8 cellular contexts compared by ENCODE assay signal in genomic region chr15:99486371-99487336, GRCh38.
DNase-seq lines count a peak whose midpoint lies in the region; ATAC-seq and TF ChIP-seq lines count a peak whose summit lies in the region.

No MANE protein-coding gene starts in this region.

- peaks cover 16% of the 10 kb centered on the region for H3K4me1 ChIP-seq in SJSA1 (replicated peaks)
- peaks cover 19% of the 10 kb centered on the region for H3K4me1 ChIP-seq in mesodermal cell (ENCODE audit: control insufficient read depth, insufficient read depth, low read length, poor library complexity, severe bottlenecking)
- H3K4me1 ChIP-seq in upper lobe of right lung = peaks cover 27% of the 10 kb centered on the region

- no peak for DNase-seq in AG04449 (ENCODE audit: low read depth, low spot score)
- DNase-seq in H4 (ENCODE audit: low spot score) = peak; percentile 95
- peak; percentile 46 to 79 for DNase-seq in SJSA1 (ENCODE audit: low read depth in 1 of 2, low spot score in 2 of 2)
- peak; percentile 37 for DNase-seq in epithelial cell of esophagus (ENCODE audit: low read depth)
- peak; percentile 84 for DNase-seq in upper lobe of right lung
- DNase-seq in T-helper 2 cell = no peak

- H3K27ac ChIP-seq in SJSA1 (no peak overlapping the region), mesodermal cell (ENCODE audit: low read depth, low read length, severe bottlenecking) (peak overlapping the region; percentile 10), upper lobe of right lung (peak overlapping the region; percentile 68)

- TF ChIP-seq CTCF in AG04449 (IDR thresholded peaks at IDR 0.05; ENCODE audit: insufficient read depth, low read length, missing control alignments) = no peak
- no peak for TF ChIP-seq CTCF in epithelial cell of esophagus (IDR thresholded peaks at IDR 0.05; ENCODE audit: insufficient read depth, low read depth, low read length, missing control alignments)
- no peak for TF ChIP-seq CTCF in upper lobe of right lung (IDR thresholded peaks at IDR 0.05)

- POLR2A ChIA-PET in AG04449 (lab: Yijun Ruan, JAX) = interaction anchor here (0.9 to 1.6 kb wide), 2 partner anchors 9 to 10 kb away, joined by 3 to 8 read pairs; no protein-coding TSS in a partner anchor

- H3K36me3 ChIP-seq in SJSA1 (no peaks in the 10 kb centered on the region), mesodermal cell (ENCODE audit: control insufficient read depth, insufficient read depth, low read length) (no peaks in the 10 kb centered on the region), upper lobe of right lung (no peaks in the 10 kb centered on the region)

- intact Hi-C loops in upper lobe of right lung (cut with DNase I) = no loop called here

- WGBS in mesodermal cell (ENCODE audit: insufficient coverage in 2 of 2), 2 experiments = 18 to 28% methylated on average over 17 to 23 of the region's 31 CpGs

- peak; percentile 90 for ATAC-seq in upper lobe of right lung
- no peak for ATAC-seq in GM18861 (IDR thresholded peaks at IDR 0.05; ENCODE audit: unreplicated experiment)

- H3K9me3 ChIP-seq in SJSA1 (replicated peaks) = no peaks in the 10 kb centered on the region
- no peaks in the 10 kb centered on the region for H3K9me3 ChIP-seq in mesodermal cell (ENCODE audit: control insufficient read depth, low read length)
- H3K9me3 ChIP-seq in upper lobe of right lung = no peaks in the 10 kb centered on the region

- CTCF ChIA-PET in AG04449 (lab: Yijun Ruan, JAX) = interaction anchor here (1.0 to 1.8 kb wide), 8 partner anchors 8 to 218 kb away, joined by 3 to 8 read pairs (median 4); no protein-coding TSS in a partner anchor

- H3K27me3 ChIP-seq in SJSA1 (replicated peaks) = no peaks in the 10 kb centered on the region
- H3K27me3 ChIP-seq in upper lobe of right lung = no peaks in the 10 kb centered on the region

- H3K4me3 ChIP-seq in AG04449 (ENCODE audit: low read depth, low read length) (peak overlapping the region; percentile 43), SJSA1 (peak overlapping the region; percentile 28), epithelial cell of esophagus (ENCODE audit: low read length) (peak overlapping the region; percentile 5), mesodermal cell (ENCODE audit: extremely low read depth, insufficient read depth, low read length, poor library complexity, severe bottlenecking) (peak overlapping the region; percentile 8), upper lobe of right lung (peak overlapping the region; percentile 46)

Comparison
In these comparisons a context has a peak if more than half of its experiments do, and no peak if none do; other contexts are left out.
1. DNase-seq: peak in H4 (single experiment), SJSA1 (2 of 2), epithelial cell of esophagus (single experiment) and upper lobe of right lung (single experiment); none in AG04449 (single experiment) and T-helper 2 cell (0 of 5).
2. Peak in every context shown above with its lines, with median percentiles within 50 percentile points of each other: H3K4me3 ChIP-seq.